ENCODE assay signal across 1 cellular context in the genomic region with DNA sequence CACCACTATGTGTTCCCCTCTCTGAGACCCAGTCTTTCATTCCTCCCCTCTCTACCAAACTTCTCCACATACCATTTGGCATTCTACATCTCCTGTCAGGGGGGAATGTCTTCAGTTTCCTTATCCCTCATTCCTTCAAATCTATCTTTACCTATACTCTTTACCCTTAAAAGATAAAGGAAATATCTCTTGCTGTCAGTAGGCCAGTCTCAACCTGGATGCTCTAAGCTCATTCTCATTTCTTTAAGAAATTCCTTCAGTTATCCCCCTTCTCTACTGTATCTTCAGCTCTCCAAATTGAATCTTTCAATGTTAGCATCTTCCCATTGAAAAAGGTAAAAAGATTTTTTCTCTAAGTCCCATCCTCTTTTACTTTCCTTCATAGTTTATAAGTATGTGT.
TF ChIP-seq lines count a peak whose summit lies in the region.

No MANE protein-coding gene starts in this region.

TF ChIP-seq in GM12878, 131 proteins besides CTCF, POLR2A, EP300 and RAD21:
- TF ChIP-seq LARP7 (IDR thresholded peaks at IDR 0.05) (no peak), HSF1 (IDR thresholded peaks at IDR 0.05; ENCODE audit: low read depth, low read length) (no peak), NR2C1 (IDR thresholded peaks at IDR 0.05) (no peak), ZBED1 (IDR thresholded peaks at IDR 0.05; ENCODE audit: borderline replicate concordance) (no peak), BMI1 (IDR thresholded peaks at IDR 0.05; ENCODE audit: borderline replicate concordance) (no peak), MTA2 (IDR thresholded peaks at IDR 0.05; ENCODE audit: low read depth) (no peak), ZBTB33 (IDR thresholded peaks at IDR 0.05) (no peak), TCF3 (IDR thresholded peaks at IDR 0.05; ENCODE audit: borderline replicate concordance, insufficient read depth, low read depth, low read length) (no peak), BCL11A (IDR thresholded peaks at IDR 0.05; ENCODE audit: low read depth, low read length) (no peak), SREBF1 (IDR thresholded peaks at IDR 0.05; ENCODE audit: low read length) (no peak), TCF12 (IDR thresholded peaks at IDR 0.05; ENCODE audit: low read depth, low read length) (no peak), ZZZ3 (IDR thresholded peaks at IDR 0.05; ENCODE audit: control insufficient read depth, insufficient read length, low read depth) (no peak), RELA (IDR thresholded peaks at IDR 0.05; ENCODE audit: borderline replicate concordance, partially characterized antibody) (no peak), SIX5 (IDR thresholded peaks at IDR 0.05; ENCODE audit: low read depth, low read length, severe bottlenecking) (no peak), STAT3 (IDR thresholded peaks at IDR 0.05; ENCODE audit: low read depth, low read length) (no peak), PBX3 (IDR thresholded peaks at IDR 0.05; ENCODE audit: insufficient replicate concordance, low read depth, low read length) (no peak), FOXM1 (IDR thresholded peaks at IDR 0.05; ENCODE audit: low read depth, low read length) (no peak), CHD4 (IDR thresholded peaks at IDR 0.05) (no peak)
- TF ChIP-seq, protein P1, sequence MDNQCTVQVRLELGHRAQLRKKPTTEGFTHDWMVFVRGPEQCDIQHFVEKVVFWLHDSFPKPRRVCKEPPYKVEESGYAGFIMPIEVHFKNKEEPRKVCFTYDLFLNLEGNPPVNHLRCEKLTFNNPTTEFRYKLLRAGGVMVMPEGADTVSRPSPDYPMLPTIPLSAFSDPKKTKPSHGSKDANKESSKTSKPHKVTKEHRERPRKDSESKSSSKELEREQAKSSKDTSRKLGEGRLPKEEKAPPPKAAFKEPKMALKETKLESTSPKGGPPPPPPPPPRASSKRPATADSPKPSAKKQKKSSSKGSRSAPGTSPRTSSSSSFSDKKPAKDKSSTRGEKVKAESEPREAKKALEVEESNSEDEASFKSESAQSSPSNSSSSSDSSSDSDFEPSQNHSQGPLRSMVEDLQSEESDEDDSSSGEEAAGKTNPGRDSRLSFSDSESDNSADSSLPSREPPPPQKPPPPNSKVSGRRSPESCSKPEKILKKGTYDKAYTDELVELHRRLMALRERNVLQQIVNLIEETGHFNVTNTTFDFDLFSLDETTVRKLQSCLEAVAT (IDR thresholded peaks at IDR 0.05) = no peak
